Comparison of ENCODE assay signal across 30 cellular contexts in the genomic region with DNA sequence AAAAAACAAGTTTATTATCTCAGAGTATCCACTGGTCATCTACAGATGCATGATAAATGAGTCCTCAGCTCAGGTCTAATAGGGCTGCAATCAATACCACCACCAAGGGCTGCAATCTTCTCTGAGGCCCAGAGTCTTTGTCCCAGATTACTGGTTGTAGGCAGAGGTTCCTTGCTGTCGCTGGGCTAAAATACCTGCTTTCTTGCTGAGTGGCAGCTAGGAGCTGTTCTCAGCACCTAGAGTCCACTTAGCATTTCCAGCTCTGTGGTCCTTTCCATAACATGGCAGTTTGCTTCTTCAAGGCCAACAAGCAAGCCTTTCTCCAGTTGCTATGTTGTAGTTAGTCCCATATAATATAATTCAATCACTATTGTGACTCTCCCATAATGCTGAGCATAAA.
"Had no signal": no experiment of that assay in that cellular context is flagged by ENCODE, and none has a peak within 500 bp of the region (broad histone marks: within the 10 kb centered on the region; RNA-seq: fewer than 3 reads in every experiment).

No MANE protein-coding gene starts in this region.

- H3K27ac ChIP-seq: brain microvascular endothelial cell, dorsolateral prefrontal cortex, esophagus muscularis mucosa, foreskin keratinocyte, gastrocnemius medialis, heart left ventricle had no signal

- H3K4me1 ChIP-seq: esophagus muscularis mucosa, foreskin keratinocyte, gastrocnemius medialis, heart left ventricle had no signal

- H3K27me3 Mint-ChIP-seq: activated CD8-positive, alpha-beta T cell treated with anti-CD3 and anti-CD28 coated beads for 36 hours; activated naive CD8-positive, alpha-beta T cell; activated T-helper 17 cell treated with anti-CD3 and anti-CD28 coated beads, Interleukin-2, amount 50 U/mL, for 72 hours; central memory CD8-positive, alpha-beta T cell; dendritic cell treated with granulocyte-macrophage colony-stimulating factor and Interleukin-4, amounts not matched to agents 40 ng/mL and 50 ng/mL, for 4 days; T-helper 17 cell had no signal

- H3K4me3 Mint-ChIP-seq: activated CD8-positive, alpha-beta T cell treated with anti-CD3 and anti-CD28 coated beads for 36 hours; activated naive CD8-positive, alpha-beta T cell; activated T-cell treated with anti-CD3 and anti-CD28 coated beads, Interleukin-2, amount 50 U/mL, for 4 hours; activated T-helper 17 cell treated with anti-CD3 and anti-CD28 coated beads, Interleukin-2, amount 50 U/mL, for 72 hours; central memory CD8-positive, alpha-beta T cell; dendritic cell treated with granulocyte-macrophage colony-stimulating factor and Interleukin-4, amounts not matched to agents 40 ng/mL and 50 ng/mL, for 4 days; T-helper 17 cell; T-helper 2 cell treated with Interferon-gamma antibody and Interleukin-4, amounts not matched to agents 5 μg/mL and 100 μg/mL, for 36 hours had no signal

- H3K36me3 ChIP-seq: brain microvascular endothelial cell, esophagus muscularis mucosa, gastrocnemius medialis, heart left ventricle had no signal

- H3K36me3 Mint-ChIP-seq: activated naive CD8-positive, alpha-beta T cell had no signal

- H3K4me1 Mint-ChIP-seq: activated T-helper 17 cell treated with anti-CD3 and anti-CD28 coated beads, Interleukin-2, amount 50 U/mL, for 72 hours; central memory CD8-positive, alpha-beta T cell; T-helper 17 cell had no signal

- H3K4me3 ChIP-seq: dorsolateral prefrontal cortex, esophagus muscularis mucosa, gastrocnemius medialis, heart left ventricle had no signal

- H3K27me3 ChIP-seq: brain microvascular endothelial cell, esophagus muscularis mucosa, foreskin keratinocyte, gastrocnemius medialis, heart left ventricle had no signal

- DNase-seq: activated CD4-positive, alpha-beta T cell treated with anti-CD3 and anti-CD28 coated beads for 1 hour; activated CD4-positive, alpha-beta T cell treated with anti-CD3 and anti-CD28 coated beads for 4 hours; activated CD4-positive, alpha-beta T cell treated with anti-CD3 and anti-CD28 coated beads, Interleukin-2, amount 50 U/mL, for 1 hour; activated CD4-positive, alpha-beta T cell treated with anti-CD3 and anti-CD28 coated beads, Interleukin-2, amount 50 U/mL, for 48 hours; activated CD8-positive, alpha-beta memory T cell treated with anti-CD3 and anti-CD28 coated beads for 24 hours; activated CD8-positive, alpha-beta T cell treated with anti-CD3 and anti-CD28 coated beads for 36 hours; activated effector memory CD4-positive, alpha-beta T cell treated with Interleukin-2 at 50 U/mL for 16 hours; activated gamma-delta T cell treated with Interleukin-2 at 50 U/mL for 16 hours; activated naive CD4-positive, alpha-beta T cell treated with anti-CD3 and anti-CD28 coated beads, Interleukin-2, amount 50 U/mL, for 16 hours; activated naive CD4-positive, alpha-beta T cell treated with Interleukin-2 at 50 U/mL for 16 hours; activated T-cell treated with anti-CD3 and anti-CD28 coated beads, Interleukin-2, amount 50 U/mL, for 4 hours; amniotic stem cell; anterior cingulate cortex; brain microvascular endothelial cell; dorsolateral prefrontal cortex; effector memory CD4-positive, alpha-beta T cell; erythroblast; foreskin keratinocyte; gastrocnemius medialis; glutamatergic neuron; heart left ventricle; T-helper 1 cell; T-helper 17 cell; T1000 had no signal

- H3K27ac Mint-ChIP-seq: activated CD8-positive, alpha-beta T cell treated with anti-CD3 and anti-CD28 coated beads for 36 hours; activated naive CD8-positive, alpha-beta T cell; activated T-helper 17 cell treated with anti-CD3 and anti-CD28 coated beads, Interleukin-2, amount 50 U/mL, for 72 hours; dendritic cell treated with granulocyte-macrophage colony-stimulating factor and Interleukin-4, amounts not matched to agents 40 ng/mL and 50 ng/mL, for 4 days; T-helper 17 cell; T-helper 2 cell treated with Interferon-gamma antibody and Interleukin-4, amounts not matched to agents 5 μg/mL and 100 μg/mL, for 36 hours had no signal

- ATAC-seq: activated CD8-positive, alpha-beta T cell treated with anti-CD3 and anti-CD28 coated beads for 36 hours; activated T-cell treated with anti-CD3 and anti-CD28 coated beads, Interleukin-2, amount 50 U/mL, for 4 hours; activated T-helper 17 cell treated with anti-CD3 and anti-CD28 coated beads, Interleukin-2, amount 50 U/mL, for 72 hours; foreskin keratinocyte; gastrocnemius medialis; heart left ventricle; T-helper 17 cell had no signal

- H3K9me3 ChIP-seq: esophagus muscularis mucosa, gastrocnemius medialis, heart left ventricle had no signal
